8 cellular contexts compared by ENCODE assay signal in genomic region chr5:115543931-115544370, GRCh38. TPM values are rescaled to one million over a fixed set of nuclear protein-coding genes. Genes with fewer than 3 reads are reported as not detected.
DNase-seq lines count a peak whose midpoint lies in the region; ATAC-seq and TF ChIP-seq lines count a peak whose summit lies in the region.

No MANE protein-coding gene starts in this region.

- peak overlapping the region; percentile 40 for H4K8ac ChIP-seq in trophoblast cell (ENCODE audit: low read depth, low read length)

- whole genome bisulfite sequencing in heart left ventricle, 4 donors: 0 to 1% (median 1%) methylated on average over 19 to 20 of the region's 20 CpGs
- no CpG with 5 or more reads among the region's 20 CpGs for WGBS in trophoblast cell (ENCODE audit: extremely low coverage, insufficient coverage, insufficient read length)
- WGBS in upper lobe of left lung, 2 donors: 0% methylated on average over 19 to 20 of the region's 20 CpGs

- H4K12ac ChIP-seq in trophoblast cell (ENCODE audit: low read depth, low read length): peak overlapping the region; percentile 21

- H2BK5ac ChIP-seq in trophoblast cell (ENCODE audit: low read depth, low read length, poor library complexity): peak overlapping the region; percentile 34

- peak overlapping the region; percentile 4 for H2BK120ac ChIP-seq in trophoblast cell (ENCODE audit: insufficient read depth, low read length, poor library complexity)

- H3K27me3 ChIP-seq in SJCRH30 (no peaks in the 10 kb centered on the region), heart left ventricle (no peaks in the 10 kb centered on the region), trophoblast cell (ENCODE audit: insufficient read depth, low read length) (no peaks in the 10 kb centered on the region), upper lobe of left lung (no peaks in the 10 kb centered on the region)

- no peaks in the 10 kb centered on the region for H3K4me1 ChIP-seq in SJCRH30
- peaks cover 0 to 49% (median 28%) of the 10 kb centered on the region in 12 donors for H3K4me1 ChIP-seq in heart left ventricle
- H3K4me1 ChIP-seq in trophoblast cell (ENCODE audit: control insufficient read depth in 1 of 2, insufficient read depth in 2 of 2, low read length in 2 of 2): peaks cover 4 to 6% of the 10 kb centered on the region in 2 experiments
- peaks cover 22 to 40% (median 28%) of the 10 kb centered on the region in 4 donors for H3K4me1 ChIP-seq in upper lobe of left lung

- no peak for TF ChIP-seq EP300 in upper lobe of left lung (IDR thresholded peaks at IDR 0.05)

- peaks cover 7% of the 10 kb centered on the region for H3K9me3 ChIP-seq in SJCRH30 (replicated peaks)
- peaks cover 0 to 16% (median 6%) of the 10 kb centered on the region in 12 donors for H3K9me3 ChIP-seq in heart left ventricle
- H3K9me3 ChIP-seq in trophoblast cell (ENCODE audit: insufficient read depth, low read depth, low read length): peaks cover 2% of the 10 kb centered on the region
- peaks cover 0 to 9% (median 5%) of the 10 kb centered on the region in 4 donors for H3K9me3 ChIP-seq in upper lobe of left lung

- H2AFZ ChIP-seq in trophoblast cell (ENCODE audit: insufficient read depth, low read length, poor library complexity): peak overlapping the region; percentile 51

- TF ChIP-seq CTCF in heart left ventricle (IDR thresholded peaks at IDR 0.05) (no peak), upper lobe of left lung (IDR thresholded peaks at IDR 0.05) (no peak)

- peak overlapping the region; percentile 58 for H3K4ac ChIP-seq in trophoblast cell (ENCODE audit: low read depth, low read length)

- no peak overlapping the region for H3K23ac ChIP-seq in trophoblast cell (ENCODE audit: low read length)

- peak overlapping the region; percentile 95 for H3K4me3 Mint-ChIP-seq in activated naive CD8-positive, alpha-beta T cell treated with anti-CD3 and anti-CD28 coated beads, Interleukin-2, amount 50 U/mL, for 24 hours

- H3K36me3 Mint-ChIP-seq in activated naive CD8-positive, alpha-beta T cell treated with anti-CD3 and anti-CD28 coated beads, Interleukin-2, amount 50 U/mL, for 24 hours (ENCODE audit: low read depth): peaks cover 55% of the 10 kb centered on the region

- peak overlapping the region; percentile 59 for H3K14ac ChIP-seq in trophoblast cell (ENCODE audit: low read length)

- H3K9me3 Mint-ChIP-seq in activated naive CD8-positive, alpha-beta T cell treated with anti-CD3 and anti-CD28 coated beads, Interleukin-2, amount 50 U/mL, for 24 hours: peaks cover 13% of the 10 kb centered on the region

- no peak overlapping the region for H2AK5ac ChIP-seq in trophoblast cell (ENCODE audit: low read length)

- H3K18ac ChIP-seq in trophoblast cell (ENCODE audit: low read length): peak overlapping the region; percentile 89

- ATAC-seq in GM18873 (IDR thresholded peaks at IDR 0.05; ENCODE audit: low FRiP score, unreplicated experiment): peak; percentile 16
- ATAC-seq in HG03139 (IDR thresholded peaks at IDR 0.05; ENCODE audit: unreplicated experiment): peak; percentile 29
- ATAC-seq in activated naive CD8-positive, alpha-beta T cell treated with anti-CD3 and anti-CD28 coated beads, Interleukin-2, amount 50 U/mL, for 24 hours: peak; percentile 18
- ATAC-seq in heart left ventricle: peak in 3 of 4 donors; percentile 32 to 40 (median 37)
- peak; percentile 39 to 74 for ATAC-seq in upper lobe of left lung (ENCODE audit: low FRiP score in 2 of 2)

- peaks cover 10% of the 10 kb centered on the region for H3K79me2 ChIP-seq in trophoblast cell (ENCODE audit: control insufficient read depth, insufficient read depth, low read length, poor library complexity)

- H3K79me1 ChIP-seq in trophoblast cell (ENCODE audit: low read length): peaks cover 4% of the 10 kb centered on the region

- H3K4me3 ChIP-seq in SJCRH30 (peak overlapping the region; percentile 96), heart left ventricle (peak overlapping the region; percentile 61 to 98 (median 89)), trophoblast cell (ENCODE audit: low read depth, low read length) (peak overlapping the region; percentile 85), upper lobe of left lung (peak overlapping the region; percentile 7 to 90 (median 82))

- TF ChIP-seq POLR2A in heart left ventricle (IDR thresholded peaks at IDR 0.05): no peak
- no peak for TF ChIP-seq POLR2A in upper lobe of left lung (IDR thresholded peaks at IDR 0.05)

- peak; percentile 32 for DNase-seq in AG08396 (ENCODE audit: low spot score)
- DNase-seq in SJCRH30: peak; percentile 41 to 62
- DNase-seq in activated naive CD8-positive, alpha-beta T cell treated with anti-CD3 and anti-CD28 coated beads, Interleukin-2, amount 50 U/mL, for 24 hours: peak; percentile 49
- DNase-seq in heart left ventricle: peak in 4 of 5 donors; percentile 42 to 57 (median 50)
- peak; percentile 38 to 66 for DNase-seq in trophoblast cell
- DNase-seq in upper lobe of left lung: peak in 1 of 2 donors; percentile 59

- H3K4me1 Mint-ChIP-seq in activated naive CD8-positive, alpha-beta T cell treated with anti-CD3 and anti-CD28 coated beads, Interleukin-2, amount 50 U/mL, for 24 hours: peaks cover 42% of the 10 kb centered on the region

- H3K27ac ChIP-seq in SJCRH30 (peak overlapping the region; percentile 90), heart left ventricle (peak overlapping the region; percentile 78 to 99 (median 97)), trophoblast cell (ENCODE audit: low read depth, low read length) (peak overlapping the region; percentile 94), upper lobe of left lung (peak overlapping the region; percentile 94 to 99 (median 98))

- H3K27ac Mint-ChIP-seq in activated naive CD8-positive, alpha-beta T cell treated with anti-CD3 and anti-CD28 coated beads, Interleukin-2, amount 50 U/mL, for 24 hours: peak overlapping the region; percentile 94

- H3K27me3 Mint-ChIP-seq in activated naive CD8-positive, alpha-beta T cell treated with anti-CD3 and anti-CD28 coated beads, Interleukin-2, amount 50 U/mL, for 24 hours: no peaks in the 10 kb centered on the region

- H3K9ac ChIP-seq in trophoblast cell (ENCODE audit: low read length): peak overlapping the region; percentile 91

- H3K4me2 ChIP-seq in trophoblast cell (ENCODE audit: low read length): peak overlapping the region; percentile 87

- H4K91ac ChIP-seq in trophoblast cell (ENCODE audit: low read depth, low read length): peak overlapping the region; percentile 31

- intact Hi-C loops in heart left ventricle (cut with DNase I): loop anchor here in 8 of 10 donors (2.0 to 10.0 kb wide), 12 partner anchors 81 to 298 kb away; partner anchors contain the start of genes TMED7 (in 2 of the 8), AP3S1 (in 1 of the 8) and ATG12 (in 1 of the 8)

- H3K36me3 ChIP-seq in SJCRH30: peaks cover 40% of the 10 kb centered on the region
- H3K36me3 ChIP-seq in heart left ventricle: peaks cover 0 to 25% (median 13%) of the 10 kb centered on the region in 9 donors
- peaks cover 3 to 4% of the 10 kb centered on the region in 2 experiments for H3K36me3 ChIP-seq in trophoblast cell (ENCODE audit: control insufficient read depth in 1 of 2, insufficient read depth in 2 of 2, low read length in 2 of 2)
- peaks cover 0 to 12% (median 0%) of the 10 kb centered on the region in 4 donors for H3K36me3 ChIP-seq in upper lobe of left lung

- H2BK12ac ChIP-seq in trophoblast cell (ENCODE audit: low read length): no peak overlapping the region

RNA-seq across cellular contexts. Expression of gene FEM1C, which starts 0.6 kb away (rescaled TPM):
- 16.5 and 17.9 TPM in 2 replicates for total RNA-seq in SJCRH30 (2014; rRNA removed; shearing (Covaris generic))
- total RNA-seq in heart left ventricle: 10 to 100 TPM; 37.5 to 92.7 (median 48.9) TPM
- 10 to 100 TPM; 14.9 to 36.9 TPM for polyA plus RNA-seq in heart left ventricle
- polyA plus RNA-seq in trophoblast cell (2013): 6.8 and 7.1 TPM in 2 replicates
- 10 to 100 TPM in 5 of 6 donors, 1 to 10 TPM in 1; 9.7 to 39.8 (median 24.5) TPM for total RNA-seq in upper lobe of left lung

RNA-seq across cellular contexts. Expression of gene TICAM2, which starts 58.3 kb away (rescaled TPM):
- total RNA-seq in SJCRH30 (2014; rRNA removed; shearing (Covaris generic)): 0.10 and 0.13 TPM in 2 replicates
- 1 to 10 TPM in 7 of 9 donors, under 1 TPM in 2; 0.75 to 4.1 (median 2.1) TPM for total RNA-seq in heart left ventricle
- polyA plus RNA-seq in heart left ventricle: 1 to 10 TPM; 1.4 to 1.5 TPM
- 0.33 and 0.44 TPM in 2 replicates for polyA plus RNA-seq in trophoblast cell (2013)
- 1 to 10 TPM in 4 of 6 donors, under 1 TPM in 2; 0.30 to 6.7 (median 1.8) TPM for total RNA-seq in upper lobe of left lung
